In the genomic region with DNA sequence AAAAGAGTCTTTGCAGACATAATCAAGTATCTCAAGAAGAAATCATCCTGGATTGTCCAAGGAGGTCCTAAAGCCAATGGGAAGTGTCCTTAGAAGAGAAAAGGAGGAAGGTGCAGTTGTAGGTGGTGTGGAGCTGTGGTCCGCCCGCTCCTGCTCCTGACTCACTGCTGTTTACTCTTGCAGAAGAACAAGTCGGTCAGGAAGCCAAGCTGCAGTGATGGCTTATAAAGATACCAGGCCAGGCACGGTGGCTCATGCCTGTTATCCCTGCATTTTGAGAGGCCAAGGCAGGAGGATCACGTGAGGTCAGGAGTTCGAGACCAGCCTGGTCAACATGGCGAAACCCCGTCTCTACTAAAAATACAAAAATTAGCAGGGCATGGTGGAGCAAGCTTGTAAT, we compare ENCODE assay signal across 17 cellular contexts.
"Had no signal": no experiment of that assay in that cellular context is flagged by ENCODE, and none has a peak within 500 bp of the region (broad histone marks: within the 10 kb centered on the region; RNA-seq: fewer than 3 reads in every experiment).

No MANE protein-coding gene starts in this region.

- FAIRE-seq: keratinocyte, small intestine had no signal

- DNase-seq: activated CD4-positive, alpha-beta T cell treated with anti-CD3 and anti-CD28 coated beads for 1 hour; activated CD4-positive, alpha-beta T cell treated with anti-CD3 and anti-CD28 coated beads, Interleukin-2, amount 50 U/mL, for 48 hours; activated CD8-positive, alpha-beta memory T cell treated with anti-CD3 and anti-CD28 coated beads, Interleukin-2, amount 10 ng/mL, durations not matched to agents 7 days and 5 days; activated naive CD4-positive, alpha-beta T cell treated with anti-CD3 and anti-CD28 coated beads, Interleukin-2, amount 10 ng/mL, durations not matched to agents 7 days and 5 days; activated T-cell treated with anti-CD3 and anti-CD28 coated beads, Interleukin-2, amount 50 U/mL, for 1 hour; dorsolateral prefrontal cortex; endodermal cell; nucleus accumbens; right cardiac atrium; small intestine; stimulated activated CD4-positive, alpha-beta T cell treated with anti-CD3 and anti-CD28 coated beads, Interleukin-4, amount 100 ng/mL, for 4 hours; stimulated activated naive CD8-positive, alpha-beta T cell treated with anti-CD3 and anti-CD28 coated beads, Interleukin-15, Interleukin-2, amounts not matched to agents 100 U/mL and 50 U/mL, for 24 hours; T-cell; T-helper 9 cell had no signal

- H3K4me1 ChIP-seq: suprapubic skin had no signal

- H3K9me3 ChIP-seq: suprapubic skin had no signal

- ATAC-seq: activated CD8-positive, alpha-beta memory T cell treated with anti-CD3 and anti-CD28 coated beads, Interleukin-2, amount 10 ng/mL, durations not matched to agents 7 days and 5 days; natural killer cell treated with Interleukin-12 subunit alpha and Interleukin-12 subunit beta and Interleukin-15 and Interleukin-18, amount 100 ng/mL, for 72 hours; right cardiac atrium; stimulated activated naive CD8-positive, alpha-beta T cell treated with anti-CD3 and anti-CD28 coated beads, Interleukin-15, Interleukin-2, amounts not matched to agents 100 U/mL and 50 U/mL, for 24 hours; T-cell had no signal

- H3K27me3 ChIP-seq: suprapubic skin had no signal

- H3K27ac ChIP-seq: dorsolateral prefrontal cortex, suprapubic skin had no signal

- H3K4me3 ChIP-seq: dorsolateral prefrontal cortex, suprapubic skin had no signal

- H3K36me3 ChIP-seq: suprapubic skin had no signal
